ENCODE assay signal across 1 cellular context in the genomic region with DNA sequence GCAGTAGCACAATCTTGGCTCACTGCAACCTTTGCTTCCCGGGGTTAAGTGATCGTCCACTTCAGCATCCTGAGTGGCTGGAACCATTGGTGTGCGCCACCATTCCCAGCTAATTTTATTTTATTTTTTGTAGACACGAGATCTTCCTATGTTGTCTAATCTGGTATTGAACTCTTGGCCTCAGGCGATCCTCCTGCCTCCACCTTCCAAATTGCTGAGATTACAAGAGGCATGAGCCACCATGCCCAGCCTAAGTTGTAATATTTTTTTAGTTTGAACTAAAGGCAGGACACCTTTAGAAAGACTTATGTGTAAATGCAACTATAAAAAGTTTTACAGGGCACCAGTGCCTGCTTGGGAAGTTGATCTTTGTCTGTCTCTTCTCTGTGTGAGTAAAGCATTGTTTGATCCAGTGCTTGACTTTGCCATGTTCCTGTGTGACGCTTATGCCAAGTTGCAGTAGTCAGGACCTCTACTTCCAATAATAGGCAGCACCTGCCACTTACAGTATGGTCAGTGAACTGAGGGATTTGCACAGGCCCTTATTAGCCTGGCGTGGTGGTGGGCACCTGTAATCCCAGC.
TF ChIP-seq lines count a peak whose summit lies in the region.

No MANE protein-coding gene starts in this region.

TF ChIP-seq in WTC11, 78 proteins besides CTCF, POLR2A, EP300 and RAD21 (continued from another document):
- TF ChIP-seq PRDM15 (CRISPR knock-in tag; IDR thresholded peaks at IDR 0.05) (no peak), ZNF219 (CRISPR knock-in tag; IDR thresholded peaks at IDR 0.05; ENCODE audit: borderline replicate concordance) (no peak), EMX1 (CRISPR knock-in tag; IDR thresholded peaks at IDR 0.05) (no peak), ZNF396 (CRISPR knock-in tag; IDR thresholded peaks at IDR 0.05; ENCODE audit: borderline replicate concordance) (no peak)
- TF ChIP-seq, protein P1, sequence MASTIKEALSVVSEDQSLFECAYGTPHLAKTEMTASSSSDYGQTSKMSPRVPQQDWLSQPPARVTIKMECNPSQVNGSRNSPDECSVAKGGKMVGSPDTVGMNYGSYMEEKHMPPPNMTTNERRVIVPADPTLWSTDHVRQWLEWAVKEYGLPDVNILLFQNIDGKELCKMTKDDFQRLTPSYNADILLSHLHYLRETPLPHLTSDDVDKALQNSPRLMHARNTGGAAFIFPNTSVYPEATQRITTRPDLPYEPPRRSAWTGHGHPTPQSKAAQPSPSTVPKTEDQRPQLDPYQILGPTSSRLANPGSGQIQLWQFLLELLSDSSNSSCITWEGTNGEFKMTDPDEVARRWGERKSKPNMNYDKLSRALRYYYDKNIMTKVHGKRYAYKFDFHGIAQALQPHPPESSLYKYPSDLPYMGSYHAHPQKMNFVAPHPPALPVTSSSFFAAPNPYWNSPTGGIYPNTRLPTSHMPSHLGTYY (CRISPR knock-in tag; IDR thresholded peaks at IDR 0.05): no peak
